20 cellular contexts compared by ENCODE assay signal in genomic region chr18:77251730-77252050, GRCh38. TPM values are rescaled to one million over a fixed set of nuclear protein-coding genes. Genes with fewer than 3 reads are reported as not detected.
DNase-seq lines count a peak whose midpoint lies in the region; ATAC-seq and TF ChIP-seq lines count a peak whose summit lies in the region.
"Had no signal": no experiment of that assay in that cellular context is flagged by ENCODE, and none has a peak within 500 bp of the region (broad histone marks: within the 10 kb centered on the region; RNA-seq: fewer than 3 reads in every experiment).

No MANE protein-coding gene starts in this region.

- peaks cover 13% of the 10 kb centered on the region for H3K4me1 Mint-ChIP-seq in neural crest cell
- peaks cover 11% of the 10 kb centered on the region for H3K4me1 Mint-ChIP-seq in activated CD8-positive, alpha-beta T cell treated with anti-CD3 and anti-CD28 coated beads for 36 hours (ENCODE audit: low read depth)

- no peaks in the 10 kb centered on the region for H4K20me1 ChIP-seq in hepatocyte (ENCODE audit: insufficient read depth, poor library complexity, severe bottlenecking)

- WGBS in HUES64: 17% methylated on average over 20 of the region's 20 CpGs
- WGBS in hepatocyte (ENCODE audit: low lambda C conversion rate, missing lambda C conversion rate): 16% methylated on average over 20 of the region's 20 CpGs

- H3K79me2 ChIP-seq in hepatocyte: no peaks in the 10 kb centered on the region

- intact Hi-C loops in activated CD8-positive, alpha-beta T cell treated with anti-CD3 and anti-CD28 coated beads for 36 hours (cut with micrococcal nuclease): no loop called here

- H3K27ac Mint-ChIP-seq in neural crest cell (ENCODE audit: unreplicated experiment): no peak overlapping the region
- no peak overlapping the region for H3K27ac Mint-ChIP-seq in activated CD8-positive, alpha-beta T cell treated with anti-CD3 and anti-CD28 coated beads for 36 hours
- H3K27ac Mint-ChIP-seq: CD4-positive, CD25-positive, alpha-beta regulatory T cell had no signal

- TF ChIP-seq CTCF in hepatocyte (IDR thresholded peaks at IDR 0.05; ENCODE audit: poor library complexity) (no peak), neural crest cell (conservative IDR thresholded peaks at IDR 0.05) (no peak)
- TF ChIP-seq CTCF in activated CD8-positive, alpha-beta T cell treated with anti-CD3 and anti-CD28 coated beads for 36 hours (IDR thresholded peaks at IDR 0.05): no peak

- H3K4me3 ChIP-seq in HUES64 (ENCODE audit: low read length): peak overlapping the region; percentile 59
- H3K4me3 ChIP-seq in hepatocyte: no peak overlapping the region
- H3K4me3 ChIP-seq: A549 had no signal

- CTCF ChIA-PET in activated CD8-positive, alpha-beta T cell treated with anti-CD3 and anti-CD28 coated beads for 36 hours (lab: Charles Lee): no interaction called here

- no peak overlapping the region for H3K9ac ChIP-seq in HUES64 (ENCODE audit: low read depth, low read length)

- DNase-seq in COLO668 (lab: John Stamatoyannopoulos, UW; ENCODE audit: unreplicated experiment): peak; percentile 50
- no peak for DNase-seq in hepatocyte (ENCODE audit: low spot score)
- no peak for DNase-seq in neural crest cell (ENCODE audit: low read depth, low spot score)
- DNase-seq in NCI-H774 (lab: John Stamatoyannopoulos, UW): no peak
- no peak for DNase-seq in activated CD8-positive, alpha-beta T cell treated with anti-CD3 and anti-CD28 coated beads for 36 hours
- DNase-seq: CD4-positive, CD25-positive, alpha-beta regulatory T cell; DMS79 treated with DMSO at 0.1 percent for 48 hours; GDM1; IMR-90; NCI-H1930; NCI-H2171; NCI-H446 treated with DMSO at 0.1 percent for 48 hours; NCI-H748 treated with DMSO at 0.1 percent for 48 hours; SHP77 had no signal

- peak overlapping the region; percentile 24 for H3K4me3 Mint-ChIP-seq in neural crest cell
- H3K4me3 Mint-ChIP-seq in activated CD8-positive, alpha-beta T cell treated with anti-CD3 and anti-CD28 coated beads for 36 hours: no peak overlapping the region

- peaks cover 91% of the 10 kb centered on the region for H3K27me3 Mint-ChIP-seq in neural crest cell (ENCODE audit: low read depth)
- peaks cover 64% of the 10 kb centered on the region for H3K27me3 Mint-ChIP-seq in activated CD8-positive, alpha-beta T cell treated with anti-CD3 and anti-CD28 coated beads for 36 hours

- H3K4me2 ChIP-seq in hepatocyte: peak overlapping the region; percentile 82
- H3K4me2 ChIP-seq: A549 had no signal

- no peak overlapping the region for H3K27ac ChIP-seq in HUES64 (ENCODE audit: low read depth, low read length)
- H3K27ac ChIP-seq in hepatocyte: no peak overlapping the region
- H3K27ac ChIP-seq: A549 had no signal

- H3K36me3 ChIP-seq in HUES64 (ENCODE audit: insufficient read depth, low read length): no peaks in the 10 kb centered on the region
- no peaks in the 10 kb centered on the region for H3K36me3 ChIP-seq in hepatocyte (replicated peaks; ENCODE audit: insufficient read depth, low read depth)

- H3K27me3 ChIP-seq in HUES64 (ENCODE audit: insufficient read depth, low read length) (peaks cover 70% of the 10 kb centered on the region), hepatocyte (peaks cover 76% of the 10 kb centered on the region)

- no peak for ATAC-seq in activated CD8-positive, alpha-beta T cell treated with anti-CD3 and anti-CD28 coated beads for 36 hours
- ATAC-seq in HG03457 (IDR thresholded peaks at IDR 0.05; ENCODE audit: unreplicated experiment) (no peak), GM21786 (IDR thresholded peaks at IDR 0.05; ENCODE audit: unreplicated experiment) (no peak)
- ATAC-seq: A549, Panc1 had no signal

- POLR2A ChIA-PET in activated CD8-positive, alpha-beta T cell treated with anti-CD3 and anti-CD28 coated beads for 36 hours (lab: Charles Lee): interaction anchor here (0.7 kb wide), 1 partner anchor 28 kb away, joined by 3 read pairs; no protein-coding TSS in a partner anchor

- H3K4me1 ChIP-seq in HUES64 (ENCODE audit: insufficient read depth, low read length): peaks cover 31% of the 10 kb centered on the region
- H3K4me1 ChIP-seq in hepatocyte (ENCODE audit: insufficient read depth): no peaks in the 10 kb centered on the region
- H3K4me1 ChIP-seq: A549 had no signal

- no peaks in the 10 kb centered on the region for H3K9me2 ChIP-seq in hepatocyte (replicated peaks; ENCODE audit: insufficient read depth)

- H2AFZ ChIP-seq in hepatocyte: no peak overlapping the region

- H3K9me3 ChIP-seq in HUES64 (ENCODE audit: insufficient read depth, low read depth, low read length) (peaks cover 10% of the 10 kb centered on the region; the same call in 1 of the 2 replicates), hepatocyte (ENCODE audit: low read depth) (no peaks in the 10 kb centered on the region)

- H3K36me3 Mint-ChIP-seq in neural crest cell (ENCODE audit: low read depth): peaks cover 6% of the 10 kb centered on the region
- H3K36me3 Mint-ChIP-seq in activated CD8-positive, alpha-beta T cell treated with anti-CD3 and anti-CD28 coated beads for 36 hours (ENCODE audit: low read depth): peaks cover 1% of the 10 kb centered on the region
- H3K36me3 Mint-ChIP-seq: CD4-positive, CD25-positive, alpha-beta regulatory T cell had no signal

- H3K9me3 Mint-ChIP-seq in neural crest cell: peaks cover 10% of the 10 kb centered on the region
- peaks cover 3% of the 10 kb centered on the region for H3K9me3 Mint-ChIP-seq in activated CD8-positive, alpha-beta T cell treated with anti-CD3 and anti-CD28 coated beads for 36 hours

RNA-seq across cellular contexts. Expression of gene GALR1, which starts 2.0 kb away (rescaled TPM):
- polyA plus RNA-seq in HUES64 (2013, experiment 1 of 2): 0.75 TPM
- polyA plus RNA-seq in HUES64 (2013, experiment 2 of 2): under 0.01 TPM
- total RNA-seq in hepatocyte (0.07 and 0.36 TPM in 2 replicates), neural crest cell (not detected in 2 replicates)
- polyA plus RNA-seq in hepatocyte: not detected in 2 replicates
- not detected for total RNA-seq in activated CD8-positive, alpha-beta T cell treated with anti-CD3 and anti-CD28 coated beads for 36 hours
- total RNA-seq: CD4-positive, CD25-positive, alpha-beta regulatory T cell; IMR-90; LHCN-M2 had no signal
- polyA plus RNA-seq: A549; CD4-positive, CD25-positive, alpha-beta regulatory T cell; IMR-90 had no signal
